In genomic region chr14:68466491-68466977, GRCh38 we compare ENCODE assay signal across 10 cellular contexts.
DNase-seq lines count a peak whose midpoint lies in the region; ATAC-seq, FAIRE-seq and TF ChIP-seq lines count a peak whose summit lies in the region.
"Had no signal": no experiment of that assay in that cellular context is flagged by ENCODE, and none has a peak within 500 bp of the region (broad histone marks: within the 10 kb centered on the region; RNA-seq: fewer than 3 reads in every experiment).

No MANE protein-coding gene starts in this region.

- no peak for FAIRE-seq in H1 (lab: Jason Lieb, UNC)
- FAIRE-seq in GM12891 (lab: Jason Lieb, UNC), result no peak

- no peaks in the 10 kb centered on the region for H3K79me1 ChIP-seq in H1 (ENCODE audit: low read depth, low read length)

- no peak overlapping the region for H3K4me3 Mint-ChIP-seq in activated naive CD4-positive, alpha-beta T cell treated with anti-CD3 and anti-CD28 coated beads for 36 hours
- H3K4me3 Mint-ChIP-seq: T-helper 2 cell treated with Interferon-gamma antibody and Interleukin-4, amounts not matched to agents 5 μg/mL and 100 μg/mL, for 36 hours had no signal

- no peaks in the 10 kb centered on the region for H3K23me2 ChIP-seq in H1 (ENCODE audit: low read depth, low read length)

- H3K4me2 ChIP-seq in H1 (ENCODE audit: insufficient read depth in 1 of 2, low read depth in 2 of 2, low read length in 2 of 2), result no peak overlapping the region

- H3K9me3 Mint-ChIP-seq in activated naive CD4-positive, alpha-beta T cell treated with anti-CD3 and anti-CD28 coated beads for 36 hours, result no peaks in the 10 kb centered on the region
- H3K9me3 Mint-ChIP-seq: T-helper 2 cell treated with Interferon-gamma antibody and Interleukin-4, amounts not matched to agents 5 μg/mL and 100 μg/mL, for 36 hours had no signal

- peak; percentile 72 for ATAC-seq in mucosa of descending colon

- no peak overlapping the region for H2BK12ac ChIP-seq in H1 (ENCODE audit: low read depth, low read length)

- H2BK5ac ChIP-seq in H1 (ENCODE audit: low read depth, low read length), result no peak overlapping the region

- H3K27ac ChIP-seq in H1 (ENCODE audit: low read depth, low read length), result no peak overlapping the region
- H3K27ac ChIP-seq: neutrophil had no signal

- peaks cover 30% of the 10 kb centered on the region for H3K4me1 Mint-ChIP-seq in activated naive CD4-positive, alpha-beta T cell treated with anti-CD3 and anti-CD28 coated beads for 36 hours (ENCODE audit: low read depth)

- POLR2A ChIA-PET in H1 (lab: Charles Lee; ENCODE audit: partially characterized antibody), result no interaction called here

- no peak overlapping the region for H2AFZ ChIP-seq in H1 (ENCODE audit: low read length)

- no peak overlapping the region for H4K8ac ChIP-seq in H1 (ENCODE audit: extremely low read depth, insufficient read depth, low read length)

- no peaks in the 10 kb centered on the region for H4K20me1 ChIP-seq in H1 (replicated peaks in 1 of 2; ENCODE audit: control insufficient read depth in 1 of 2, insufficient read depth in 2 of 2, low read length in 2 of 2)

- no peak overlapping the region for H3K4ac ChIP-seq in H1 (replicated peaks; ENCODE audit: insufficient read length, low read depth, low read length)

- peak overlapping the region; percentile 22 for H4K91ac ChIP-seq in H1 (replicated peaks; ENCODE audit: insufficient read length, low read length)

- TF ChIP-seq RAD21 in Ishikawa (IDR thresholded peaks at IDR 0.05; ENCODE audit: low read depth) (no peak), H1 (IDR thresholded peaks at IDR 0.05 in 1 of 2, conservative IDR thresholded peaks at IDR 0.05 in 1 of 2; ENCODE audit: low read depth in 2 of 2, low read length in 2 of 2) (no peak)

- no peak overlapping the region for H2BK15ac ChIP-seq in H1 (ENCODE audit: low read length)

- peak; percentile 26 for DNase-seq in 8988T
- no peak for DNase-seq in H1 (ENCODE audit: low read depth in 1 of 2, low spot score in 2 of 2)
- DNase-seq in mucosa of descending colon, result no peak
- no peak for DNase-seq in NCI-H2029 (lab: John Stamatoyannopoulos, UW)
- no peak for DNase-seq in midbrain (lab: John Stamatoyannopoulos, UW)
- DNase-seq in activated naive CD4-positive, alpha-beta T cell treated with anti-CD3 and anti-CD28 coated beads for 36 hours, result no peak
- no peak for DNase-seq in GM12891 (ENCODE audit: insufficient read length, low spot score)

- H2BK20ac ChIP-seq in H1 (ENCODE audit: low read length), result no peak overlapping the region

- no peak overlapping the region for H3K4me3 ChIP-seq in H1 (ENCODE audit: extremely low read depth in 1 of 4, insufficient read depth in 2 of 4, low read depth in 3 of 4, low read length in 4 of 4)
- H3K4me3 ChIP-seq in mucosa of descending colon, result no peak overlapping the region

- WGBS in H1 (ENCODE audit: extremely low coverage in 1 of 2, insufficient coverage in 1 of 2, insufficient read length in 1 of 2, insufficient replicate concordance in 2 of 2, low coverage in 1 of 2, low lambda C conversion rate in 2 of 2, missing lambda C conversion rate in 1 of 2), 2 experiments, result 95% methylated on average over 3 of the region's 3 CpGs; no CpG with 5 or more reads in 1 of the 2 experiments

- no peaks in the 10 kb centered on the region for H3K27me3 ChIP-seq in H1 (replicated peaks in 1 of 4; ENCODE audit: control insufficient read depth in 3 of 4, extremely low read depth in 1 of 4, insufficient read depth in 3 of 4, low read length in 3 of 4)
- H3K27me3 ChIP-seq: neutrophil had no signal

- no peaks in the 10 kb centered on the region for H3K36me3 Mint-ChIP-seq in activated naive CD4-positive, alpha-beta T cell treated with anti-CD3 and anti-CD28 coated beads for 36 hours (ENCODE audit: low read depth)

- no peak overlapping the region for H2BK120ac ChIP-seq in H1 (replicated peaks; ENCODE audit: low read depth, low read length)

- H3K27me3 Mint-ChIP-seq in activated naive CD4-positive, alpha-beta T cell treated with anti-CD3 and anti-CD28 coated beads for 36 hours (ENCODE audit: low read depth), result no peaks in the 10 kb centered on the region

- no peak overlapping the region for H3K18ac ChIP-seq in H1 (ENCODE audit: extremely low read depth, low read length)

- no peak overlapping the region for H4K5ac ChIP-seq in H1 (ENCODE audit: insufficient read length, low read depth, low read length)

- H3K9ac ChIP-seq in H1 (replicated peaks in 1 of 4; ENCODE audit: extremely low read depth in 1 of 4, low read depth in 3 of 4, low read length in 3 of 4), result no peak overlapping the region

- H3K4me1 ChIP-seq in H1 (replicated peaks in 1 of 4; ENCODE audit: control insufficient read depth in 3 of 4, insufficient read depth in 4 of 4, low read length in 3 of 4), result peaks cover 10 to 22% (median 15%) of the 10 kb centered on the region in 4 experiments
- H3K4me1 ChIP-seq in mucosa of descending colon (ENCODE audit: low read depth), result no peaks in the 10 kb centered on the region

- no peaks in the 10 kb centered on the region for H3K79me2 ChIP-seq in H1 (ENCODE audit: control insufficient read depth in 1 of 2, insufficient read depth in 2 of 2, low read length in 2 of 2)

- TF ChIP-seq CTCF in H1 (IDR thresholded peaks at IDR 0.05; ENCODE audit: control extremely low read depth in 1 of 3, insufficient read depth in 1 of 3, low read depth in 1 of 3, low read length in 3 of 3) (no peak), mucosa of descending colon (IDR thresholded peaks at IDR 0.05) (no peak)

- no peak overlapping the region for H3K27ac Mint-ChIP-seq in activated naive CD4-positive, alpha-beta T cell treated with anti-CD3 and anti-CD28 coated beads for 36 hours
- H3K27ac Mint-ChIP-seq: T-helper 2 cell treated with Interferon-gamma antibody and Interleukin-4, amounts not matched to agents 5 μg/mL and 100 μg/mL, for 36 hours had no signal

- TF ChIP-seq POLR2A in H1 (IDR thresholded peaks at IDR 0.05; ENCODE audit: control extremely low read depth in 1 of 2, low read depth in 2 of 2, low read length in 2 of 2) (no peak), GM12891 (IDR thresholded peaks at IDR 0.05; ENCODE audit: low read depth, low read length) (no peak)

- TF ChIP-seq EP300 in Ishikawa (IDR thresholded peaks at IDR 0.05; ENCODE audit: borderline replicate concordance) (peak; percentile 86), H1 (IDR thresholded peaks at IDR 0.05; ENCODE audit: borderline replicate concordance in 1 of 2, low read depth in 2 of 2, low read length in 2 of 2) (no peak)

- H3K36me3 ChIP-seq in H1 (ENCODE audit: control insufficient read depth in 2 of 4, insufficient read depth in 4 of 4, low read length in 3 of 4) (no peaks in the 10 kb centered on the region), mucosa of descending colon (ENCODE audit: low read depth) (no peaks in the 10 kb centered on the region)
- H3K36me3 ChIP-seq: neutrophil had no signal

- intact Hi-C loops in mucosa of descending colon (cut with DNase I, micrococcal nuclease), result no loop called here
- intact Hi-C loops in activated naive CD4-positive, alpha-beta T cell treated with anti-CD3 and anti-CD28 coated beads for 36 hours (cut with micrococcal nuclease), result loop anchor here (5.0 kb wide), 2 partner anchors 189 to 321 kb away; no protein-coding TSS in a partner anchor

- H2AK5ac ChIP-seq in H1 (ENCODE audit: low read depth, low read length), result no peak overlapping the region

- CTCF ChIA-PET in H1 (lab: Charles Lee; ENCODE audit: partially characterized antibody), result interaction anchor here (1.5 kb wide), 1 partner anchor 59 kb away, joined by 3 read pairs; no protein-coding TSS in a partner anchor
- CTCF ChIA-PET in activated naive CD4-positive, alpha-beta T cell treated with anti-CD3 and anti-CD28 coated beads for 36 hours (lab: Charles Lee), result interaction anchor here (0.6 kb wide), 1 partner anchor 17 kb away, joined by 5 read pairs; no protein-coding TSS in a partner anchor

- no peak overlapping the region for H3K56ac ChIP-seq in H1 (replicated peaks; ENCODE audit: insufficient read length, low read depth, low read length)

- H3K14ac ChIP-seq in H1 (ENCODE audit: insufficient read length), result no peak overlapping the region

- H3K9me3 ChIP-seq in H1 (ENCODE audit: insufficient read depth in 2 of 2, low read depth in 1 of 2, low read length in 1 of 2) (no peaks in the 10 kb centered on the region), mucosa of descending colon (no peaks in the 10 kb centered on the region)
- H3K9me3 ChIP-seq: neutrophil had no signal

- no peak overlapping the region for H3K23ac ChIP-seq in H1 (ENCODE audit: insufficient read length)

TF ChIP-seq in Ishikawa, 13 proteins besides CTCF, POLR2A, EP300 and RAD21 (continues in another document):
- no peak for TF ChIP-seq CEBPB (IDR thresholded peaks at IDR 0.05)
- TF ChIP-seq TCF12 (IDR thresholded peaks at IDR 0.05; ENCODE audit: low read depth), result peak; percentile 88
- TF ChIP-seq ZBTB7A (IDR thresholded peaks at IDR 0.05; ENCODE audit: low read depth), result no peak
- peak; percentile 91 for TF ChIP-seq FOXM1 (IDR thresholded peaks at IDR 0.05; ENCODE audit: borderline replicate concordance, low read depth)

TF ChIP-seq in H1, 55 proteins besides CTCF, POLR2A, EP300 and RAD21 (continues in another document):
- no peak for TF ChIP-seq SP4 (IDR thresholded peaks at IDR 0.05; ENCODE audit: low read length)
- TF ChIP-seq CEBPB (IDR thresholded peaks at IDR 0.05; ENCODE audit: low read depth, low read length), result no peak
- TF ChIP-seq, protein P1, sequence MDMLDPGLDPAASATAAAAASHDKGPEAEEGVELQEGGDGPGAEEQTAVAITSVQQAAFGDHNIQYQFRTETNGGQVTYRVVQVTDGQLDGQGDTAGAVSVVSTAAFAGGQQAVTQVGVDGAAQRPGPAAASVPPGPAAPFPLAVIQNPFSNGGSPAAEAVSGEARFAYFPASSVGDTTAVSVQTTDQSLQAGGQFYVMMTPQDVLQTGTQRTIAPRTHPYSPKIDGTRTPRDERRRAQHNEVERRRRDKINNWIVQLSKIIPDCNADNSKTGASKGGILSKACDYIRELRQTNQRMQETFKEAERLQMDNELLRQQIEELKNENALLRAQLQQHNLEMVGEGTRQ (IDR thresholded peaks at IDR 0.05; ENCODE audit: low read length), result no peak
- TF ChIP-seq CREB1 (IDR thresholded peaks at IDR 0.05), result no peak

TF ChIP-seq in GM12891, 5 proteins besides CTCF, POLR2A, EP300 and RAD21:
- no peak for TF ChIP-seq POLR2AphosphoS5 (IDR thresholded peaks at IDR 0.05; ENCODE audit: low read depth, low read length)
- TF ChIP-seq PAX5 (IDR thresholded peaks at IDR 0.05; ENCODE audit: insufficient read depth, low read length, severe bottlenecking), result no peak
- TF ChIP-seq TAF1 (IDR thresholded peaks at IDR 0.05; ENCODE audit: low read depth, low read length), result no peak
- no peak for TF ChIP-seq POU2F2 (IDR thresholded peaks at IDR 0.05; ENCODE audit: low read depth, low read length)
- no peak for TF ChIP-seq SPI1 (IDR thresholded peaks at IDR 0.05; ENCODE audit: low read depth, low read length)
